Comparison of ENCODE assay signal across 15 cellular contexts in the genomic region with DNA sequence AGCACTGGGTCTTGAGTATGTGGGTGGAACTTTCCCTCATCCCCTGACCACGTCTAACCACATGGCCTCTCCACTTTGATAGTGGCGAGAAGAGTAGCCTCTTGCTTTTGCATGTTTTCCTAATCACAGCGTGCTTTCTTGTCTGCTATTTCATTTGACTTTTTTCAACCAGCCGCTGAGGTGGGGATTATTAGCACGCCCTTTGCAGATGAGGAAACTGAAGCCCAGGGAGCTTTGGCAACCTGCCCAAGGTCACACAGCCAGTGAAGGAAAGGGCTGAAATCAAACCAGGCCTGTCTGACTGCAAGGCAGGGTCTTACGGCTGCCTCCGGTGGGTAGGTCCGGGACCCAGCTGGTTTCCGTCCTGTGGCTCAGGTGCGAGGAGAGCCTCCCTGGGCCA.
DNase-seq lines count a peak whose midpoint lies in the region; ATAC-seq and TF ChIP-seq lines count a peak whose summit lies in the region.
"Had no signal": no experiment of that assay in that cellular context is flagged by ENCODE, and none has a peak within 500 bp of the region (broad histone marks: within the 10 kb centered on the region; RNA-seq: fewer than 3 reads in every experiment).

No MANE protein-coding gene starts in this region.

- no peaks in the 10 kb centered on the region for H3K27me3 ChIP-seq in BE2C

- H3K9me3 Mint-ChIP-seq in WTC11: peaks cover 8% of the 10 kb centered on the region

- H3K4me1 ChIP-seq in BE2C: peaks cover 5% of the 10 kb centered on the region
- peaks cover 12% of the 10 kb centered on the region for H3K4me1 ChIP-seq in HEK293 (ENCODE audit: control insufficient read depth, insufficient read depth, low read length)

- intact Hi-C loops in posterior vena cava (cut with DNase I): no loop called here

- H3K27ac ChIP-seq in HEK293 (ENCODE audit: extremely low read depth, low read depth, low read length): peak overlapping the region; percentile 50; the same call in 1 of the 2 replicates
- H3K27ac ChIP-seq: PC-9 had no signal

- H3K27ac Mint-ChIP-seq in WTC11: no peak overlapping the region

- no peak overlapping the region for H3K4me3 ChIP-seq in BE2C (ENCODE audit: low read depth, low read length)
- H3K4me3 ChIP-seq in HEK293 (ENCODE audit: low read depth, low read length): no peak overlapping the region
- H3K4me3 ChIP-seq: GM12878, PC-9 had no signal

- DNase-seq in BE2C (peak; percentile 23), amniotic epithelial cell (ENCODE audit: low read depth) (peak; percentile 11), mucosa of gallbladder (ENCODE audit: low spot score) (peak; percentile 25), posterior vena cava (ENCODE audit: low spot score) (no peak), NCI-H2029 (lab: John Stamatoyannopoulos, UW) (no peak), WTC11 (ENCODE audit: low spot score) (no peak)
- DNase-seq: C1 segment of cervical spinal cord, NCI-H1436, NCI-H2081 treated with DMSO at 0.1 percent for 48 hours, NCI-H524, PC-9, Right ventricle myocardium superior had no signal

- H3K4me1 Mint-ChIP-seq in WTC11: no peaks in the 10 kb centered on the region

- CTCF ChIA-PET in HEK293 (lab: Yijun Ruan, JAX): interaction anchor here (0.5 to 0.6 kb wide), 2 partner anchors 23 to 119 kb away, joined by 4 read pairs; no protein-coding TSS in a partner anchor
- CTCF ChIA-PET in WTC11 (lab: Charles Lee): no interaction called here

- TF ChIP-seq CTCF in BE2C (IDR thresholded peaks at IDR 0.05; ENCODE audit: low read depth, low read length) (no peak), HEK293 (tag by site-specific recombination; IDR thresholded peaks at IDR 0.05) (no peak), WTC11 (IDR thresholded peaks at IDR 0.05) (no peak)

- POLR2A ChIA-PET in HEK293 (lab: Yijun Ruan, JAX) (no interaction called here), WTC11 (lab: Charles Lee) (no interaction called here)

- H3K9me3 ChIP-seq in BE2C (no peaks in the 10 kb centered on the region), HEK293 (ENCODE audit: control insufficient read depth, insufficient read depth, low read depth, low read length) (no peaks in the 10 kb centered on the region)

- no peak for ATAC-seq in HG03159 (IDR thresholded peaks at IDR 0.05; ENCODE audit: unreplicated experiment)
- no peak for ATAC-seq in WTC11
- ATAC-seq: GM12878 had no signal

- no peaks in the 10 kb centered on the region for H3K36me3 ChIP-seq in BE2C
- H3K36me3 ChIP-seq in HEK293 (ENCODE audit: control insufficient read depth in 2 of 2, insufficient read depth in 1 of 2, low read length in 2 of 2): no peaks in the 10 kb centered on the region

- H3K27me3 Mint-ChIP-seq in WTC11 (ENCODE audit: low read depth): no peaks in the 10 kb centered on the region; the same call in 1 of the 2 replicates

- no peak overlapping the region for H3K4me3 Mint-ChIP-seq in WTC11

- no peaks in the 10 kb centered on the region for H3K36me3 Mint-ChIP-seq in WTC11

TF ChIP-seq in HEK293, 187 proteins besides CTCF, POLR2A, EP300 and RAD21:
- TF ChIP-seq ZBTB48 (tag by site-specific recombination; IDR thresholded peaks at IDR 0.05) (0 out of 2 replicates have a peak, but pooled peaks have one; percentile 51), ZNF140 (tag by site-specific recombination; IDR thresholded peaks at IDR 0.05) (no peak), ZNF777 (tag by site-specific recombination; IDR thresholded peaks at IDR 0.05; ENCODE audit: borderline replicate concordance) (no peak)

TF ChIP-seq in WTC11, 78 proteins besides CTCF, POLR2A, EP300 and RAD21:
- no peak for TF ChIP-seq TCF7 (CRISPR knock-in tag; IDR thresholded peaks at IDR 0.05; ENCODE audit: low read depth)
- TF ChIP-seq CREM (CRISPR knock-in tag; IDR thresholded peaks at IDR 0.05): no peak
- TF ChIP-seq PRRX2 (CRISPR knock-in tag; IDR thresholded peaks at IDR 0.05): no peak
- no peak for TF ChIP-seq NFYB (CRISPR knock-in tag; conservative IDR thresholded peaks at IDR 0.05; ENCODE audit: low read depth)
- TF ChIP-seq, protein P1, sequence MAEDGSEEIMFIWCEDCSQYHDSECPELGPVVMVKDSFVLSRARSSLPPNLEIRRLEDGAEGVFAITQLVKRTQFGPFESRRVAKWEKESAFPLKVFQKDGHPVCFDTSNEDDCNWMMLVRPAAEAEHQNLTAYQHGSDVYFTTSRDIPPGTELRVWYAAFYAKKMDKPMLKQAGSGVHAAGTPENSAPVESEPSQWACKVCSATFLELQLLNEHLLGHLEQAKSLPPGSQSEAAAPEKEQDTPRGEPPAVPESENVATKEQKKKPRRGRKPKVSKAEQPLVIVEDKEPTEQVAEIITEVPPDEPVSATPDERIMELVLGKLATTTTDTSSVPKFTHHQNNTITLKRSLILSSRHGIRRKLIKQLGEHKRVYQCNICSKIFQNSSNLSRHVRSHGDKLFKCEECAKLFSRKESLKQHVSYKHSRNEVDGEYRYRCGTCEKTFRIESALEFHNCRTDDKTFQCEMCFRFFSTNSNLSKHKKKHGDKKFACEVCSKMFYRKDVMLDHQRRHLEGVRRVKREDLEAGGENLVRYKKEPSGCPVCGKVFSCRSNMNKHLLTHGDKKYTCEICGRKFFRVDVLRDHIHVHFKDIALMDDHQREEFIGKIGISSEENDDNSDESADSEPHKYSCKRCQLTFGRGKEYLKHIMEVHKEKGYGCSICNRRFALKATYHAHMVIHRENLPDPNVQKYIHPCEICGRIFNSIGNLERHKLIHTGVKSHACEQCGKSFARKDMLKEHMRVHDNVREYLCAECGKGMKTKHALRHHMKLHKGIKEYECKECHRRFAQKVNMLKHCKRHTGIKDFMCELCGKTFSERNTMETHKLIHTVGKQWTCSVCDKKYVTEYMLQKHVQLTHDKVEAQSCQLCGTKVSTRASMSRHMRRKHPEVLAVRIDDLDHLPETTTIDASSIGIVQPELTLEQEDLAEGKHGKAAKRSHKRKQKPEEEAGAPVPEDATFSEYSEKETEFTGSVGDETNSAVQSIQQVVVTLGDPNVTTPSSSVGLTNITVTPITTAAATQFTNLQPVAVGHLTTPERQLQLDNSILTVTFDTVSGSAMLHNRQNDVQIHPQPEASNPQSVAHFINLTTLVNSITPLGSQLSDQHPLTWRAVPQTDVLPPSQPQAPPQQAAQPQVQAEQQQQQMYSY (CRISPR knock-in tag; IDR thresholded peaks at IDR 0.05): no peak
- TF ChIP-seq IRF2 (CRISPR knock-in tag; IDR thresholded peaks at IDR 0.05; ENCODE audit: borderline replicate concordance, low read depth): no peak
- no peak for TF ChIP-seq NFE2L1 (CRISPR knock-in tag; IDR thresholded peaks at IDR 0.05)
- TF ChIP-seq, protein P2, sequence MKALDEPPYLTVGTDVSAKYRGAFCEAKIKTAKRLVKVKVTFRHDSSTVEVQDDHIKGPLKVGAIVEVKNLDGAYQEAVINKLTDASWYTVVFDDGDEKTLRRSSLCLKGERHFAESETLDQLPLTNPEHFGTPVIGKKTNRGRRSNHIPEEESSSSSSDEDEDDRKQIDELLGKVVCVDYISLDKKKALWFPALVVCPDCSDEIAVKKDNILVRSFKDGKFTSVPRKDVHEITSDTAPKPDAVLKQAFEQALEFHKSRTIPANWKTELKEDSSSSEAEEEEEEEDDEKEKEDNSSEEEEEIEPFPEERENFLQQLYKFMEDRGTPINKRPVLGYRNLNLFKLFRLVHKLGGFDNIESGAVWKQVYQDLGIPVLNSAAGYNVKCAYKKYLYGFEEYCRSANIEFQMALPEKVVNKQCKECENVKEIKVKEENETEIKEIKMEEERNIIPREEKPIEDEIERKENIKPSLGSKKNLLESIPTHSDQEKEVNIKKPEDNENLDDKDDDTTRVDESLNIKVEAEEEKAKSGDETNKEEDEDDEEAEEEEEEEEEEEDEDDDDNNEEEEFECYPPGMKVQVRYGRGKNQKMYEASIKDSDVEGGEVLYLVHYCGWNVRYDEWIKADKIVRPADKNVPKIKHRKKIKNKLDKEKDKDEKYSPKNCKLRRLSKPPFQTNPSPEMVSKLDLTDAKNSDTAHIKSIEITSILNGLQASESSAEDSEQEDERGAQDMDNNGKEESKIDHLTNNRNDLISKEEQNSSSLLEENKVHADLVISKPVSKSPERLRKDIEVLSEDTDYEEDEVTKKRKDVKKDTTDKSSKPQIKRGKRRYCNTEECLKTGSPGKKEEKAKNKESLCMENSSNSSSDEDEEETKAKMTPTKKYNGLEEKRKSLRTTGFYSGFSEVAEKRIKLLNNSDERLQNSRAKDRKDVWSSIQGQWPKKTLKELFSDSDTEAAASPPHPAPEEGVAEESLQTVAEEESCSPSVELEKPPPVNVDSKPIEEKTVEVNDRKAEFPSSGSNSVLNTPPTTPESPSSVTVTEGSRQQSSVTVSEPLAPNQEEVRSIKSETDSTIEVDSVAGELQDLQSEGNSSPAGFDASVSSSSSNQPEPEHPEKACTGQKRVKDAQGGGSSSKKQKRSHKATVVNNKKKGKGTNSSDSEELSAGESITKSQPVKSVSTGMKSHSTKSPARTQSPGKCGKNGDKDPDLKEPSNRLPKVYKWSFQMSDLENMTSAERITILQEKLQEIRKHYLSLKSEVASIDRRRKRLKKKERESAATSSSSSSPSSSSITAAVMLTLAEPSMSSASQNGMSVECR (CRISPR knock-in tag; IDR thresholded peaks at IDR 0.05; ENCODE audit: borderline replicate concordance): no peak
- no peak for TF ChIP-seq MXD4 (CRISPR knock-in tag; IDR thresholded peaks at IDR 0.05; ENCODE audit: borderline replicate concordance)
- TF ChIP-seq FOXP1 (CRISPR knock-in tag; IDR thresholded peaks at IDR 0.05; ENCODE audit: borderline replicate concordance): no peak

Comparison
In these comparisons a context has a peak if more than half of its experiments do, and no peak if none do; other contexts are left out.
1. DNase-seq: peak in BE2C (single experiment), amniotic epithelial cell (single experiment) and mucosa of gallbladder (single experiment); none in posterior vena cava (single experiment), NCI-H2029 (single experiment) and WTC11 (single experiment).